2 cellular contexts compared by ENCODE assay signal in the genomic region with DNA sequence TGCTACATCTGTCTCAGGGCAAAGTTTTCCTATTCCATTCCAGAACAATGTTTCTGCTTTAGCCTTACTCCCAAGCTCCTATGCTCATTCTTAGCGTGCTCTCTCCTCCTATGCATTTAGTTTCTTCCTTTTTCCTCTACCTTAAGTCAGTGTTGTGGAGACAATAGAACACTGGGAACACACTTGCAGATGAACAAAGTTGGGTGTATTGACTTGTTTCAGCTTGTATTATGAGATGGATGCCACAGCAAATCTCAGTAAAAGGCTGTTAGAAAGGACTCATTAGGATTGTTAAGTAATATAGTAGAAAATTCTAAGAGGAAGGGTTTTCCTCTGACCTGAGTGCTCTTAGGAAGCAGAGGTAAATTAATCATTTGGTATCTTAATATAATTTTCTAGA.
TF ChIP-seq lines count a peak whose summit lies in the region.

No MANE protein-coding gene starts in this region.

TF ChIP-seq in H1, 55 proteins besides CTCF, POLR2A, EP300 and RAD21 (continued from another document):
- TF ChIP-seq MAFK (IDR thresholded peaks at IDR 0.05; ENCODE audit: low read depth, low read length), result no peak

TF ChIP-seq in neural cell, 6 proteins besides CTCF, POLR2A, EP300 and RAD21 (continued from another document):
- TF ChIP-seq EZH2 (IDR thresholded peaks at IDR 0.05; ENCODE audit: borderline replicate concordance, insufficient read depth, low read length, poor library complexity, severe bottlenecking), result no peak
- TF ChIP-seq, protein P1, sequence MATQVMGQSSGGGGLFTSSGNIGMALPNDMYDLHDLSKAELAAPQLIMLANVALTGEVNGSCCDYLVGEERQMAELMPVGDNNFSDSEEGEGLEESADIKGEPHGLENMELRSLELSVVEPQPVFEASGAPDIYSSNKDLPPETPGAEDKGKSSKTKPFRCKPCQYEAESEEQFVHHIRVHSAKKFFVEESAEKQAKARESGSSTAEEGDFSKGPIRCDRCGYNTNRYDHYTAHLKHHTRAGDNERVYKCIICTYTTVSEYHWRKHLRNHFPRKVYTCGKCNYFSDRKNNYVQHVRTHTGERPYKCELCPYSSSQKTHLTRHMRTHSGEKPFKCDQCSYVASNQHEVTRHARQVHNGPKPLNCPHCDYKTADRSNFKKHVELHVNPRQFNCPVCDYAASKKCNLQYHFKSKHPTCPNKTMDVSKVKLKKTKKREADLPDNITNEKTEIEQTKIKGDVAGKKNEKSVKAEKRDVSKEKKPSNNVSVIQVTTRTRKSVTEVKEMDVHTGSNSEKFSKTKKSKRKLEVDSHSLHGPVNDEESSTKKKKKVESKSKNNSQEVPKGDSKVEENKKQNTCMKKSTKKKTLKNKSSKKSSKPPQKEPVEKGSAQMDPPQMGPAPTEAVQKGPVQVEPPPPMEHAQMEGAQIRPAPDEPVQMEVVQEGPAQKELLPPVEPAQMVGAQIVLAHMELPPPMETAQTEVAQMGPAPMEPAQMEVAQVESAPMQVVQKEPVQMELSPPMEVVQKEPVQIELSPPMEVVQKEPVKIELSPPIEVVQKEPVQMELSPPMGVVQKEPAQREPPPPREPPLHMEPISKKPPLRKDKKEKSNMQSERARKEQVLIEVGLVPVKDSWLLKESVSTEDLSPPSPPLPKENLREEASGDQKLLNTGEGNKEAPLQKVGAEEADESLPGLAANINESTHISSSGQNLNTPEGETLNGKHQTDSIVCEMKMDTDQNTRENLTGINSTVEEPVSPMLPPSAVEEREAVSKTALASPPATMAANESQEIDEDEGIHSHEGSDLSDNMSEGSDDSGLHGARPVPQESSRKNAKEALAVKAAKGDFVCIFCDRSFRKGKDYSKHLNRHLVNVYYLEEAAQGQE (IDR thresholded peaks at IDR 0.05; ENCODE audit: borderline replicate concordance), result no peak
- no peak for TF ChIP-seq TAF1 (IDR thresholded peaks at IDR 0.05; ENCODE audit: low read depth)
